In the genomic region with DNA sequence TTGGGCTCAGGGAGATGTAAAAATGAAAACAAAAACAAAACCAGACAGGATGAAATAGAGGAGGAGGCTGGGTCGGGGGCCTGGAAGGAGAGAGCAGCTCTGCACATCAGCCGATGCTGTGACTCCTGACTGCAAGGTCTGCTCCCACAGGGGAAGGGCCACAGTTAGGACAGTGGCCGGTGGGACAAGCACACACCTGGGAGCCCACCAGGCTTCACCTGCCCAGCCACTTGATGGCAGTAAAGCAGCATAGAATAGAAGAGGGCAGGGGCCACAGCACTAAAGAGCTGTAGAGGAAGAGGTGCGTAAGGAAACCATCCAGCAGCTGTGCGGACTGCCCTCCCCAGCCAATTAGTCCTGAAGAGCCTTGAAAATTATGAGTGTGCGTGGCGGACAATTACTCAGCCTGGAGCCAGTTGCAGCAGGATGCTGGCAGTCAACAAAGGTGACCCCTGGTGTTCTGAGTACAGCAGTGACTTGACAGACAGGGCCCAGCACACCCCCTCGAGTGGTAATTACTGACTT, we compare ENCODE assay signal across 10 cellular contexts. TPM values are rescaled to one million over a fixed set of nuclear protein-coding genes. Genes with fewer than 3 reads are reported as not detected.
DNase-seq lines count a peak whose midpoint lies in the region; ATAC-seq and TF ChIP-seq lines count a peak whose summit lies in the region.
"Had no signal": no experiment of that assay in that cellular context is flagged by ENCODE, and none has a peak within 500 bp of the region (broad histone marks: within the 10 kb centered on the region; RNA-seq: fewer than 3 reads in every experiment).

No MANE protein-coding gene starts in this region.

- H3K36me3 Mint-ChIP-seq in activated naive CD4-positive, alpha-beta T cell treated with anti-CD3 and anti-CD28 coated beads, Interleukin-2, amount 50 U/mL, for 72 hours, result no peaks in the 10 kb centered on the region

- TF ChIP-seq CTCF in Peyer's patch (IDR thresholded peaks at IDR 0.05) (peak in 2 of 6 experiments; percentile 11 to 38), upper lobe of right lung (IDR thresholded peaks at IDR 0.05) (peak; percentile 14)

- no peaks in the 10 kb centered on the region for H3K27me3 ChIP-seq in Peyer's patch
- H3K27me3 ChIP-seq in upper lobe of right lung, result no peaks in the 10 kb centered on the region

- H3K9me3 ChIP-seq in Peyer's patch (no peaks in the 10 kb centered on the region), upper lobe of right lung (no peaks in the 10 kb centered on the region)

- H3K4me1 ChIP-seq in Peyer's patch (peaks cover 0 to 14% (median 0%) of the 10 kb centered on the region in 4 donors), upper lobe of right lung (peaks cover 10% of the 10 kb centered on the region)

- peak in 1 of 2 donors; percentile 44 for DNase-seq in activated naive CD4-positive, alpha-beta T cell treated with anti-CD3 and anti-CD28 coated beads, Interleukin-2, amount 50 U/mL, for 72 hours (ENCODE audit: low spot score in 2 of 2)
- no peak for DNase-seq in activated naive CD4-positive, alpha-beta T cell treated with anti-CD3 and anti-CD28 coated beads, Interleukin-2, amount 50 U/mL, for 16 hours
- DNase-seq in Peyer's patch (peak in 2 of 3 donors; percentile 41 to 49), left ventricle myocardium superior (peak; percentile 35), upper lobe of right lung (peak; percentile 40), amygdala (lab: John Stamatoyannopoulos, UW) (no peak)
- DNase-seq: SHP77 treated with DMSO at 0.1 percent for 48 hours had no signal

- intact Hi-C loops in left ventricle myocardium superior (cut with micrococcal nuclease), result no loop called here
- intact Hi-C loops in upper lobe of right lung (cut with DNase I), result no loop called here

- H3K36me3 ChIP-seq in Peyer's patch, result no peaks in the 10 kb centered on the region
- no peaks in the 10 kb centered on the region for H3K36me3 ChIP-seq in upper lobe of right lung

- H3K27ac Mint-ChIP-seq in activated naive CD4-positive, alpha-beta T cell treated with anti-CD3 and anti-CD28 coated beads, Interleukin-2, amount 50 U/mL, for 72 hours, result peak overlapping the region in 1 of 2 donors; percentile 58

- peak; percentile 31 to 52 for ATAC-seq in activated naive CD4-positive, alpha-beta T cell treated with anti-CD3 and anti-CD28 coated beads, Interleukin-2, amount 50 U/mL, for 72 hours
- ATAC-seq in left ventricle myocardium superior (peak; percentile 30), upper lobe of right lung (no peak), HG03571 (IDR thresholded peaks at IDR 0.05; ENCODE audit: unreplicated experiment) (no peak), HG03342 (IDR thresholded peaks at IDR 0.05; ENCODE audit: unreplicated experiment) (no peak)

- TF ChIP-seq POLR2A in Peyer's patch (IDR thresholded peaks at IDR 0.05), result no peak

- H3K4me3 ChIP-seq in Peyer's patch (no peak overlapping the region), upper lobe of right lung (no peak overlapping the region)

- peak overlapping the region in 1 of 4 donors; percentile 17 for H3K27ac ChIP-seq in Peyer's patch
- no peak overlapping the region for H3K27ac ChIP-seq in upper lobe of right lung

- no peaks in the 10 kb centered on the region for H3K9me3 Mint-ChIP-seq in activated naive CD4-positive, alpha-beta T cell treated with anti-CD3 and anti-CD28 coated beads, Interleukin-2, amount 50 U/mL, for 72 hours

RNA-seq across cellular contexts. Expression of gene ALS2CL, which starts 29.8 kb away (rescaled TPM):
- 1 to 10 TPM; 2.0 to 8.1 TPM for total RNA-seq in activated naive CD4-positive, alpha-beta T cell treated with anti-CD3 and anti-CD28 coated beads, Interleukin-2, amount 50 U/mL, for 72 hours
- total RNA-seq in Peyer's patch (100 to 1,000 TPM in 1 of 4 donors, 10 to 100 TPM in 3; 64.3 to 113 (median 82.7) TPM), left ventricle myocardium superior (33.1 TPM), upper lobe of right lung (64.5 TPM)

RNA-seq across cellular contexts. Expression of gene TMIE, which starts 37.5 kb away (rescaled TPM):
- total RNA-seq in activated naive CD4-positive, alpha-beta T cell treated with anti-CD3 and anti-CD28 coated beads, Interleukin-2, amount 50 U/mL, for 72 hours, result 1 to 10 TPM in 1 of 2 donors, under 1 TPM in 1; 0.84 to 1.0 TPM
- total RNA-seq in Peyer's patch, result 1 to 10 TPM in 1 of 4 donors, not detected in 3; 1.3 TPM
- total RNA-seq in left ventricle myocardium superior, result 0.74 TPM
- 1.7 TPM for total RNA-seq in upper lobe of right lung

RNA-seq across cellular contexts. Expression of gene FAM240A, which starts 51.3 kb away (rescaled TPM):
- total RNA-seq in activated naive CD4-positive, alpha-beta T cell treated with anti-CD3 and anti-CD28 coated beads, Interleukin-2, amount 50 U/mL, for 72 hours, result not detected
- total RNA-seq in Peyer's patch, result not detected
- not detected for total RNA-seq in left ventricle myocardium superior
- total RNA-seq in upper lobe of right lung, result not detected
- total RNA-seq: subcutaneous adipose tissue had no signal

RNA-seq across cellular contexts. Expression of gene PRSS50, which starts 54.0 kb away (rescaled TPM):
- total RNA-seq in activated naive CD4-positive, alpha-beta T cell treated with anti-CD3 and anti-CD28 coated beads, Interleukin-2, amount 50 U/mL, for 72 hours, result not detected
- total RNA-seq in Peyer's patch, result not detected
- 0.10 TPM for total RNA-seq in left ventricle myocardium superior
- 0.20 TPM for total RNA-seq in upper lobe of right lung
- total RNA-seq: subcutaneous adipose tissue had no signal

Comparison
In these comparisons a context has a peak if more than half of its experiments do, and no peak if none do; other contexts are left out.
1. ATAC-seq: peak in activated naive CD4-positive, alpha-beta T cell treated with anti-CD3 and anti-CD28 coated beads, Interleukin-2, amount 50 U/mL, for 72 hours (2 of 2) and left ventricle myocardium superior (single experiment); none in upper lobe of right lung (single experiment), HG03571 (single experiment) and HG03342 (single experiment).
2. DNase-seq: peak in Peyer's patch (2 of 3), left ventricle myocardium superior (single experiment) and upper lobe of right lung (single experiment); none in activated naive CD4-positive, alpha-beta T cell treated with anti-CD3 and anti-CD28 coated beads, Interleukin-2, amount 50 U/mL, for 16 hours (single experiment) and amygdala (0 of 56).